In genomic region chr16:86444274-86445060, GRCh38 we compare ENCODE assay signal across 14 cellular contexts.
DNase-seq lines count a peak whose midpoint lies in the region; ATAC-seq and TF ChIP-seq lines count a peak whose summit lies in the region.
"Had no signal": no experiment of that assay in that cellular context is flagged by ENCODE, and none has a peak within 500 bp of the region (broad histone marks: within the 10 kb centered on the region; RNA-seq: fewer than 3 reads in every experiment).

No MANE protein-coding gene starts in this region.

- peaks cover 46% of the 10 kb centered on the region for H3K27me3 Mint-ChIP-seq in mesothelial cell of epicardium (ENCODE audit: low read depth)

- no peaks in the 10 kb centered on the region for H3K9me3 ChIP-seq in BE2C

- no peaks in the 10 kb centered on the region for H3K36me3 Mint-ChIP-seq in mesothelial cell of epicardium
- H3K36me3 Mint-ChIP-seq: CD8-positive, alpha-beta memory T cell had no signal

- no peak for ATAC-seq in sciatic nerve

- H3K9me3 Mint-ChIP-seq in mesothelial cell of epicardium = no peaks in the 10 kb centered on the region
- H3K9me3 Mint-ChIP-seq: CD8-positive, alpha-beta memory T cell had no signal

- peaks cover 12% of the 10 kb centered on the region for H3K4me1 Mint-ChIP-seq in mesothelial cell of epicardium
- H3K4me1 Mint-ChIP-seq: CD8-positive, alpha-beta memory T cell had no signal

- peak overlapping the region; percentile 38; the same call in 1 of the 2 replicates for H3K4me3 ChIP-seq in BE2C (ENCODE audit: low read depth, low read length)
- H3K4me3 ChIP-seq: BLaER1 treated with 17β-estradiol and CSF1 and Interleukin-3, amounts not matched to agents 10 nM and 100 nM had no signal

- H3K36me3 ChIP-seq in BE2C = no peaks in the 10 kb centered on the region
- H3K36me3 ChIP-seq: BLaER1 treated with 17β-estradiol and CSF1 and Interleukin-3, amounts not matched to agents 10 nM and 100 nM had no signal

- intact Hi-C loops in sciatic nerve (cut with DNase I) = no loop called here

- DNase-seq in BE2C (peak; percentile 34), HuH-7 (ENCODE audit: low spot score) (peak; percentile 58), dermis blood vessel endothelial cell (peak; percentile 56), mesothelial cell of epicardium (ENCODE audit: low spot score in 2 of 2, unreplicated experiment in 2 of 2) (peak in 1 of 2 experiments; percentile 56), sciatic nerve (ENCODE audit: low spot score) (no peak), SK-N-DZ (ENCODE audit: low spot score) (no peak), cortex of kidney (lab: John Stamatoyannopoulos, UW) (no peak), NAMALWA (ENCODE audit: low spot score) (no peak)
- DNase-seq: CD8-positive, alpha-beta memory T cell; DMS79; NCI-H1694 treated with DMSO at 0.1 percent for 48 hours; OCI-M1; SHP77 had no signal

- H3K27ac Mint-ChIP-seq in mesothelial cell of epicardium = no peak overlapping the region

- no peak for TF ChIP-seq CTCF in BE2C (IDR thresholded peaks at IDR 0.05; ENCODE audit: low read depth, low read length)
- no peak for TF ChIP-seq CTCF in mesothelial cell of epicardium (IDR thresholded peaks at IDR 0.05; ENCODE audit: unreplicated experiment)

- H3K27me3 ChIP-seq in BE2C = no peaks in the 10 kb centered on the region; the same call in 1 of the 2 replicates

- H3K4me3 Mint-ChIP-seq in mesothelial cell of epicardium = peak overlapping the region; percentile 23
- H3K4me3 Mint-ChIP-seq: CD8-positive, alpha-beta memory T cell had no signal

- H3K4me1 ChIP-seq in BE2C = no peaks in the 10 kb centered on the region; the same call in 1 of the 2 replicates

Comparison
In these comparisons a context has a peak if more than half of its experiments do, and no peak if none do; other contexts are left out.
1. DNase-seq: peak in BE2C (single experiment), HuH-7 (single experiment) and dermis blood vessel endothelial cell (single experiment); none in sciatic nerve (single experiment), SK-N-DZ (single experiment), cortex of kidney (single experiment) and NAMALWA (single experiment).